In genomic region chr12:95789126-95790024, GRCh38 we compare ENCODE assay signal across 1 cellular context.
TF ChIP-seq lines count a peak whose summit lies in the region.

No MANE protein-coding gene starts in this region.

TF ChIP-seq in GM12878, 131 proteins besides CTCF, POLR2A, EP300 and RAD21:
- TF ChIP-seq SKIL (IDR thresholded peaks at IDR 0.05; ENCODE audit: low read depth, poor library complexity, severe bottlenecking), result no peak
- TF ChIP-seq SREBF1 (IDR thresholded peaks at IDR 0.05; ENCODE audit: low read length), result no peak
- TF ChIP-seq TCF12 (IDR thresholded peaks at IDR 0.05; ENCODE audit: low read depth, low read length), result no peak
- no peak for TF ChIP-seq USF1 (IDR thresholded peaks at IDR 0.05; ENCODE audit: borderline replicate concordance, extremely low read length, insufficient read depth, low read depth, low read length)
- TF ChIP-seq ASH2L (IDR thresholded peaks at IDR 0.05; ENCODE audit: borderline replicate concordance, low read depth), result no peak
- TF ChIP-seq PAX8 (IDR thresholded peaks at IDR 0.05), result no peak
- TF ChIP-seq CEBPB (IDR thresholded peaks at IDR 0.05; ENCODE audit: borderline replicate concordance in 1 of 2, low read depth in 2 of 2, low read length in 2 of 2), result no peak
- no peak for TF ChIP-seq ZNF384 (IDR thresholded peaks at IDR 0.05; ENCODE audit: borderline replicate concordance, low read depth, low read length)
- TF ChIP-seq IKZF1 (conservative IDR thresholded peaks at IDR 0.05), result no peak
- TF ChIP-seq DPF2 (IDR thresholded peaks at IDR 0.05), result no peak
- TF ChIP-seq IRF3 (IDR thresholded peaks at IDR 0.05), result no peak
- no peak for TF ChIP-seq SRF (IDR thresholded peaks at IDR 0.05; ENCODE audit: low read depth in 2 of 2, low read length in 2 of 2)
- no peak for TF ChIP-seq EGR1 (IDR thresholded peaks at IDR 0.05; ENCODE audit: borderline replicate concordance in 1 of 2, low read depth in 2 of 2, low read length in 2 of 2)
- TF ChIP-seq BMI1 (IDR thresholded peaks at IDR 0.05; ENCODE audit: borderline replicate concordance), result no peak
